ENCODE assay signal across 24 cellular contexts in the genomic region with DNA sequence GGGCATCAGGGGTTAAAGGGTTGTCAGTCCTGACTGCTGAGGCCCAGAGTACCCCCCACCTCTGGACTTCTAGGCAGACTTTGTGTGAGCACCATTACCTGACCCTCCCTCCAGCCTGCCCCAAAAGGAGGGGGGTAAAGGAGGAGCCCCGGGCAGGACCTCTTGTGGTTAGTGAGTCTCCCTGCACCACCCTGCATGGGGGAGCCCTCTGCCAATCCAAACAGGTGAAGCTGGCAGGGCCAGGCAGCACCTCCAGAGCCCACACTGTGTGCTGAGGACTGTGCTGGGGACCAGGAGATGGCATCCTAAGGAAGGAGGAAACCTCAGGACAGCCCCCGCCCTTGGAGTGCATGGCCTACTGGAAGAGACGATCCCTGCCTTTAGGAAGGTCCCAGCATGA. TPM values are rescaled to one million over a fixed set of nuclear protein-coding genes. Genes with fewer than 3 reads are reported as not detected.
"Had no signal": no experiment of that assay in that cellular context is flagged by ENCODE, and none has a peak within 500 bp of the region (broad histone marks: within the 10 kb centered on the region; RNA-seq: fewer than 3 reads in every experiment).

No MANE protein-coding gene starts in this region.

- H3K27ac ChIP-seq: ascending aorta, body of pancreas, Peyer's patch had no signal

- H3K9me3 Mint-ChIP-seq: activated CD4-positive, alpha-beta memory T cell treated with anti-CD3 and anti-CD28 coated beads, Interleukin-2, amount 10 ng/mL, durations not matched to agents 7 days and 5 days; activated naive CD4-positive, alpha-beta T cell treated with anti-CD3 and anti-CD28 coated beads, Interleukin-2, amount 50 U/mL, for 24 hours; activated T-helper 17 cell treated with anti-CD3 and anti-CD28 coated beads, Interleukin-2, amount 50 U/mL, for 72 hours; central memory CD8-positive, alpha-beta T cell; T-helper 1 cell treated with Interleukin-12 subunit alpha and Interleukin-12 subunit beta and Interleukin-4 antibody, amounts not matched to agents 30 μg/mL and 1 μg/mL, for 36 hours had no signal

- H3K27ac Mint-ChIP-seq: activated CD4-positive, alpha-beta memory T cell treated with anti-CD3 and anti-CD28 coated beads, Interleukin-2, amount 10 ng/mL, durations not matched to agents 7 days and 5 days; activated naive CD4-positive, alpha-beta T cell treated with anti-CD3 and anti-CD28 coated beads, Interleukin-2, amount 50 U/mL, for 24 hours; activated T-helper 17 cell treated with anti-CD3 and anti-CD28 coated beads, Interleukin-2, amount 50 U/mL, for 72 hours; T-helper 1 cell treated with Interleukin-12 subunit alpha and Interleukin-12 subunit beta and Interleukin-4 antibody, amounts not matched to agents 30 μg/mL and 1 μg/mL, for 36 hours had no signal

- H3K27me3 ChIP-seq: ascending aorta, body of pancreas, MG63, Peyer's patch had no signal

- H3K4me1 ChIP-seq: body of pancreas, Peyer's patch had no signal

- ATAC-seq: activated T-helper 17 cell treated with anti-CD3 and anti-CD28 coated beads, Interleukin-2, amount 50 U/mL, for 72 hours; body of pancreas had no signal

- H3K4me3 Mint-ChIP-seq: activated CD4-positive, alpha-beta memory T cell treated with anti-CD3 and anti-CD28 coated beads, Interleukin-2, amount 10 ng/mL, durations not matched to agents 7 days and 5 days; activated naive CD4-positive, alpha-beta T cell treated with anti-CD3 and anti-CD28 coated beads, Interleukin-2, amount 50 U/mL, for 24 hours; activated T-helper 17 cell treated with anti-CD3 and anti-CD28 coated beads, Interleukin-2, amount 50 U/mL, for 72 hours; central memory CD8-positive, alpha-beta T cell; T-helper 1 cell treated with Interleukin-12 subunit alpha and Interleukin-12 subunit beta and Interleukin-4 antibody, amounts not matched to agents 30 μg/mL and 1 μg/mL, for 36 hours had no signal

- H3K4me3 ChIP-seq: ascending aorta, body of pancreas, MG63, Peyer's patch had no signal

- H3K36me3 ChIP-seq: ascending aorta, MG63, Peyer's patch had no signal

- H3K9me3 ChIP-seq: ascending aorta, body of pancreas, MG63, Peyer's patch had no signal

- DNase-seq: activated CD4-positive, alpha-beta memory T cell treated with anti-CD3 and anti-CD28 coated beads, Interleukin-2, amount 10 ng/mL, durations not matched to agents 7 days and 5 days; activated CD4-positive, alpha-beta T cell treated with anti-CD3 and anti-CD28 coated beads, Interleukin-2, amount 50 U/mL, for 1 hour; activated T-cell treated with anti-CD3 and anti-CD28 coated beads for 4 hours; activated T-cell treated with anti-CD3 and anti-CD28 coated beads, Interleukin-2, amount 50 U/mL, for 48 hours; body of pancreas; KG1; MG63; MV-4-11; NCI-H1092 treated with DMSO at 0.1 percent for 48 hours; NCI-H1436; NCI-H1694 treated with DMSO at 0.1 percent for 48 hours; NCI-H2029 treated with DMSO at 0.1 percent for 48 hours; NCI-H510A treated with DMSO at 0.1 percent for 48 hours; NCI-H69; Peyer's patch; SHP77 treated with DMSO at 0.1 percent for 48 hours had no signal

- H3K4me1 Mint-ChIP-seq: activated naive CD4-positive, alpha-beta T cell treated with anti-CD3 and anti-CD28 coated beads, Interleukin-2, amount 50 U/mL, for 24 hours; activated T-helper 17 cell treated with anti-CD3 and anti-CD28 coated beads, Interleukin-2, amount 50 U/mL, for 72 hours; central memory CD8-positive, alpha-beta T cell had no signal

- H3K36me3 Mint-ChIP-seq: activated naive CD4-positive, alpha-beta T cell treated with anti-CD3 and anti-CD28 coated beads, Interleukin-2, amount 50 U/mL, for 24 hours had no signal

RNA-seq across cellular contexts. Expression of a gene that starts 2.6 kb away (rescaled TPM):
- total RNA-seq: activated CD4-positive, alpha-beta memory T cell treated with anti-CD3 and anti-CD28 coated beads, Interleukin-2, amount 10 ng/mL, durations not matched to agents 7 days and 5 days; activated CD8-positive, alpha-beta memory T cell treated with anti-CD3 and anti-CD28 coated beads for 36 hours; activated T-helper 17 cell treated with anti-CD3 and anti-CD28 coated beads, Interleukin-2, amount 50 U/mL, for 72 hours; LHCN-M2; SK-MEL-5 had no signal

RNA-seq across cellular contexts. Expression of a gene that starts 17.4 kb away (rescaled TPM):
- total RNA-seq: activated CD4-positive, alpha-beta memory T cell treated with anti-CD3 and anti-CD28 coated beads, Interleukin-2, amount 10 ng/mL, durations not matched to agents 7 days and 5 days; activated CD8-positive, alpha-beta memory T cell treated with anti-CD3 and anti-CD28 coated beads for 36 hours; activated T-helper 17 cell treated with anti-CD3 and anti-CD28 coated beads, Interleukin-2, amount 50 U/mL, for 72 hours; ascending aorta; body of pancreas; LHCN-M2; Peyer's patch; SK-MEL-5 had no signal

RNA-seq across cellular contexts. Expression of a gene that starts 23.3 kb away (rescaled TPM):
- total RNA-seq: activated CD4-positive, alpha-beta memory T cell treated with anti-CD3 and anti-CD28 coated beads, Interleukin-2, amount 10 ng/mL, durations not matched to agents 7 days and 5 days; activated CD8-positive, alpha-beta memory T cell treated with anti-CD3 and anti-CD28 coated beads for 36 hours; activated T-helper 17 cell treated with anti-CD3 and anti-CD28 coated beads, Interleukin-2, amount 50 U/mL, for 72 hours; LHCN-M2; Peyer's patch; SK-MEL-5 had no signal

RNA-seq across cellular contexts. Expression of a gene that starts 35.1 kb away (rescaled TPM):
- total RNA-seq: activated CD4-positive, alpha-beta memory T cell treated with anti-CD3 and anti-CD28 coated beads, Interleukin-2, amount 10 ng/mL, durations not matched to agents 7 days and 5 days; SK-MEL-5 had no signal
